ENCODE assay signal across 14 cellular contexts in the genomic region with DNA sequence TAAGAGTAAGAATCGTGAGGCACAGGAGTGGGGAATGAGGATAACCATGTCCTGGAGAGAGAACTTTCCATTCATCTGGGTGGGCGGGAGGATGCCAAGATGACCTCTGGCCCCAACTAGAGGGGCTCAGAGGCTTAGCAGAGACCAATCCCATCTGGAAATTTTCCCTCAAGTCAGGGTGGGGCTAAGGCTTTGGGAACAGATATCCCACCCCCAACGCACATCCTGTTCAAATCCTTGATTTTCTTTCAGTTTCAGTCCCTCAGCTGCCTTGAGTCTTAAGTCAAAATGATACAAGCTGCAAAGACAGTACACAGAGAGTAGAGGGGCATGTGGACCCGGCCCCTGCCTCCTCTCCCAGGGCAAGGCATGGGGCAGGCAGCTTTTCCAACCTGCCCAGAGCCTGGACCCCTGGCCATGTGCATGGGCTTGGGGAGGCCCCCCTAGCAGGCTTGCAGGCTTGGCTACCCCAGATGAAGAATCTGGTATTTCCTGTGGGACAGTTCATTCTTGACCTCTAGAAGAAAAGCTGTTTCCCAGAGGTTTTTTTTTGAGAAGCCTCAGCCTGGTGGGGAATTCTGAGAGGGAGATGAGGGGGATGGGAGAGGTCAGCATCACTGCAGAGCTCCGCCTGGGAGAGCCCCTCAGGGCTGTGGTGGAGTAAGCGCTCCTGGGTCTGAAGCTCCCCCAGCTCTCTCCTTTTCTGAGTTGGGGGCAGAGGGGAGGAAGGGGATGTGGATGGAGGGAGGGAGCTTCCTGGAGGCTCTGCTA.
A peak's percentile ranks its signal among the peaks of the same experiment; 100 is the strongest.
DNase-seq lines count a peak whose midpoint lies in the region; ATAC-seq, FAIRE-seq and TF ChIP-seq lines count a peak whose summit lies in the region.
"Had no signal": no experiment of that assay in that cellular context is flagged by ENCODE, and none has a peak within 500 bp of the region (broad histone marks: within the 10 kb centered on the region; RNA-seq: fewer than 3 reads in every experiment).

No MANE protein-coding gene starts in this region.

- peak overlapping the region; percentile 63 for H3K27ac ChIP-seq in brain microvascular endothelial cell
- H3K27ac ChIP-seq in skin epidermis: peak overlapping the region in 19 of 21 experiments; percentile 7 to 89 (median 66)

- DNase-seq in Caco-2 (no peak), brain microvascular endothelial cell (no peak), left lobe of liver (ENCODE audit: low spot score) (no peak), RKO (ENCODE audit: low spot score) (no peak), GM19239 (ENCODE audit: insufficient read length, low spot score) (no peak)
- no peak for DNase-seq in stimulated activated CD4-positive, alpha-beta T cell treated with anti-CD3 and anti-CD28 coated beads, Interleukin-4, amount 100 ng/mL, for 1 hour
- DNase-seq: activated CD4-positive, alpha-beta T cell treated with anti-CD3 and anti-CD28 coated beads, Interleukin-2, amount 50 U/mL, for 4 hours; central memory CD4-positive, alpha-beta T cell; Karpas-422; NCI-H2107; T-helper 1 cell had no signal

- intact Hi-C loops in Caco-2 (cut with micrococcal nuclease; ENCODE audit: unreplicated experiment): no loop called here

- in situ Hi-C loops in brain microvascular endothelial cell (cut with HindIII; ENCODE audit: low pct_ligation_motif_present, low sequenced_read_pairs): no loop called here

- TF ChIP-seq CTCF in Caco-2 (IDR thresholded peaks at IDR 0.05; ENCODE audit: insufficient read depth in 1 of 2, low read depth in 1 of 2, low read length in 1 of 2, severe bottlenecking in 1 of 2, unreplicated experiment in 1 of 2) (no peak), brain microvascular endothelial cell (IDR thresholded peaks at IDR 0.05; ENCODE audit: low read depth, low read length, missing control alignments) (no peak)

- ATAC-seq in left lobe of liver (peak; percentile 4), HG03025 (IDR thresholded peaks at IDR 0.05; ENCODE audit: low FRiP score, unreplicated experiment) (no peak)

- H3K36me3 ChIP-seq in Caco-2 (ENCODE audit: control insufficient read depth, insufficient read depth, low read length) (no peaks in the 10 kb centered on the region), brain microvascular endothelial cell (replicated peaks) (no peaks in the 10 kb centered on the region)

- no peak for FAIRE-seq in GM19239 (lab: Jason Lieb, UNC)
- FAIRE-seq: GM18507 had no signal

- H3K27me3 Mint-ChIP-seq in Caco-2 (ENCODE audit: insufficient read depth, unreplicated experiment): no peaks in the 10 kb centered on the region

- H3K27me3 ChIP-seq in Caco-2 (replicated peaks; ENCODE audit: control insufficient read depth, insufficient read depth, low read length): no peaks in the 10 kb centered on the region
- no peaks in the 10 kb centered on the region for H3K27me3 ChIP-seq in brain microvascular endothelial cell (replicated peaks)

- H3K4me1 ChIP-seq in Caco-2: peaks cover 15% of the 10 kb centered on the region

- POLR2A ChIA-PET in Caco-2 (lab: Charles Lee): no interaction called here

- no peaks in the 10 kb centered on the region for H3K36me3 Mint-ChIP-seq in Caco-2 (ENCODE audit: insufficient read depth, unreplicated experiment)

- no peaks in the 10 kb centered on the region for H3K9me3 ChIP-seq in Caco-2

- no peak overlapping the region for H3K4me3 ChIP-seq in Caco-2 (ENCODE audit: low read depth, low read length)
- no peak overlapping the region for H3K4me3 ChIP-seq in brain microvascular endothelial cell (ENCODE audit: low read depth, low read length)
- H3K4me3 ChIP-seq in skin epidermis: no peak overlapping the region

- H3K4me1 Mint-ChIP-seq in Caco-2 (ENCODE audit: low read depth, unreplicated experiment): peaks cover 14% of the 10 kb centered on the region

- no peak overlapping the region for H3K4me3 Mint-ChIP-seq in Caco-2 (ENCODE audit: unreplicated experiment)

- H3K9me3 Mint-ChIP-seq in Caco-2 (ENCODE audit: unreplicated experiment): no peaks in the 10 kb centered on the region

- peak overlapping the region; percentile 53 for H3K27ac Mint-ChIP-seq in Caco-2 (ENCODE audit: unreplicated experiment)

- BruUV-seq in Caco-2 (replicated peaks; lab: Mats Ljungman, UMichigan): no TSS peak

- CTCF ChIA-PET in Caco-2 (lab: Charles Lee): interaction anchor here (0.7 to 1.9 kb wide), 2 partner anchors 41 to 52 kb away, joined by 3 to 6 read pairs; no protein-coding TSS in a partner anchor
